8 cellular contexts compared by ENCODE assay signal in genomic region chr4:152679414-152680281, GRCh38. TPM values are rescaled to one million over a fixed set of nuclear protein-coding genes. Genes with fewer than 3 reads are reported as not detected.
DNase-seq lines count a peak whose midpoint lies in the region; ATAC-seq and TF ChIP-seq lines count a peak whose summit lies in the region.

TSS of gene TMEM154 (minus strand) at chr4:152679997. CDS start at chr4:152679933, 64 bp downstream.

- H3K4me3 ChIP-seq in SK-N-SH (ENCODE audit: low read depth in 2 of 2, low read length in 1 of 2) (peak within 1 kb of the TSS; percentile 53 to 56), cardiac muscle cell (peak within 1 kb of the TSS; percentile 25)

- TF ChIP-seq CTCF in SK-N-SH (IDR thresholded peaks at IDR 0.05) (no peak), cardiac muscle cell (IDR thresholded peaks at IDR 0.05; ENCODE audit: low read depth, low read length) (no peak), type B pancreatic cell (conservative IDR thresholded peaks at IDR 0.05) (no peak)

- peak within 1 kb of the TSS; percentile 93 for H2AFZ ChIP-seq in SK-N-SH (ENCODE audit: low read depth)

- H3K79me2 ChIP-seq in SK-N-SH (ENCODE audit: insufficient read depth), result no peaks in the 10 kb centered on the region

- peak within 1 kb of the TSS; percentile 61; the same call in 1 of the 2 replicates for H3K9ac ChIP-seq in SK-N-SH

- H3F3A ChIP-seq in SK-N-SH (replicated peaks; ENCODE audit: insufficient read depth), result peaks cover 14% of the 10 kb centered on the region

- intact Hi-C loops in posterior cingulate gyrus (cut with DNase I), result no loop called here

- H3K9me2 ChIP-seq in SK-N-SH, result no peaks in the 10 kb centered on the region

- ATAC-seq in GM19397 (IDR thresholded peaks at IDR 0.05; ENCODE audit: unreplicated experiment), result peak; percentile 71
- peak; percentile 34 for ATAC-seq in HG03558 (IDR thresholded peaks at IDR 0.05; ENCODE audit: extremely low read depth, unreplicated experiment)

- H4K20me1 ChIP-seq in SK-N-SH (ENCODE audit: insufficient read depth), result no peaks in the 10 kb centered on the region

- H3K36me3 ChIP-seq in SK-N-SH (replicated peaks in 1 of 2; ENCODE audit: control insufficient read depth in 1 of 2, insufficient read depth in 2 of 2, low read length in 1 of 2) (no peaks in the 10 kb centered on the region), cardiac muscle cell (no peaks in the 10 kb centered on the region)

- POLR2A ChIA-PET in SK-N-SH (lab: Yijun Ruan, JAX), result no interaction called here

- peaks cover 52% of the 10 kb centered on the region for H3K4me1 Mint-ChIP-seq in activated naive CD4-positive, alpha-beta T cell treated with anti-CD3 and anti-CD28 coated beads, Interleukin-2, amount 50 U/mL, for 24 hours
- H3K4me1 Mint-ChIP-seq in type B pancreatic cell (ENCODE audit: unreplicated experiment), result peaks cover 17% of the 10 kb centered on the region

- H3K27me3 ChIP-seq in SK-N-SH (ENCODE audit: insufficient read depth) (no peaks in the 10 kb centered on the region), cardiac muscle cell (peaks cover 49% of the 10 kb centered on the region)

- no peaks in the 10 kb centered on the region for H3K9me3 Mint-ChIP-seq in activated naive CD4-positive, alpha-beta T cell treated with anti-CD3 and anti-CD28 coated beads, Interleukin-2, amount 50 U/mL, for 24 hours
- H3K9me3 Mint-ChIP-seq in type B pancreatic cell, result no peaks in the 10 kb centered on the region

- H3K27ac Mint-ChIP-seq in activated naive CD4-positive, alpha-beta T cell treated with anti-CD3 and anti-CD28 coated beads, Interleukin-2, amount 50 U/mL, for 24 hours, result peak within 1 kb of the TSS; percentile 71
- peak within 1 kb of the TSS; percentile 90 for H3K27ac Mint-ChIP-seq in type B pancreatic cell

- H3K27ac ChIP-seq in SK-N-SH (ENCODE audit: low read depth in 2 of 2, low read length in 1 of 2) (peak within 1 kb of the TSS; percentile 28 to 31; a peak in 2 of 4 replicates), cardiac muscle cell (no peak within 1 kb of the TSS)

- WGBS in SK-N-SH (ENCODE audit: low lambda C conversion rate), result 47% methylated on average over 15 of the region's 32 CpGs

- peak within 1 kb of the TSS; percentile 95 for H3K4me3 Mint-ChIP-seq in activated naive CD4-positive, alpha-beta T cell treated with anti-CD3 and anti-CD28 coated beads, Interleukin-2, amount 50 U/mL, for 24 hours
- peak within 1 kb of the TSS; percentile 91 for H3K4me3 Mint-ChIP-seq in type B pancreatic cell

- no peak for TF ChIP-seq EP300 in SK-N-SH (IDR thresholded peaks at IDR 0.05; ENCODE audit: borderline replicate concordance in 1 of 2, low read depth in 1 of 2, low read length in 1 of 2)

- H3K9me3 ChIP-seq in SK-N-SH (no peaks in the 10 kb centered on the region), cardiac muscle cell (ENCODE audit: low read depth) (no peaks in the 10 kb centered on the region)

- no peaks in the 10 kb centered on the region for H3K27me3 Mint-ChIP-seq in activated naive CD4-positive, alpha-beta T cell treated with anti-CD3 and anti-CD28 coated beads, Interleukin-2, amount 50 U/mL, for 24 hours
- peaks cover 18% of the 10 kb centered on the region for H3K27me3 Mint-ChIP-seq in type B pancreatic cell

- H3K4me1 ChIP-seq in SK-N-SH (ENCODE audit: control insufficient read depth in 1 of 2, insufficient read depth in 2 of 2, low read depth in 1 of 2, low read length in 1 of 2) (peaks cover 8 to 10% of the 10 kb centered on the region in 2 experiments; a peak in 3 of 4 replicates), cardiac muscle cell (ENCODE audit: low read depth) (peaks cover 22% of the 10 kb centered on the region)

- peaks cover 3% of the 10 kb centered on the region for H3K36me3 Mint-ChIP-seq in activated naive CD4-positive, alpha-beta T cell treated with anti-CD3 and anti-CD28 coated beads, Interleukin-2, amount 50 U/mL, for 24 hours
- H3K36me3 Mint-ChIP-seq in type B pancreatic cell, result no peaks in the 10 kb centered on the region

- DNase-seq in COLO668 (lab: John Stamatoyannopoulos, UW; ENCODE audit: unreplicated experiment) (peak; percentile 71), SK-N-SH (peak; percentile 78), cardiac muscle cell (ENCODE audit: low read depth in 1 of 2, low spot score in 1 of 2) (peak; percentile 63 to 91), posterior cingulate gyrus (peak; percentile 34 to 95 (median 57)), type B pancreatic cell (ENCODE audit: extremely low spot score, unreplicated experiment) (peak; percentile 78)

- peak within 1 kb of the TSS; percentile 84 for H3K4me2 ChIP-seq in SK-N-SH

- no peak for TF ChIP-seq RAD21 in SK-N-SH (IDR thresholded peaks at IDR 0.05; ENCODE audit: low read length)

- CTCF ChIA-PET in SK-N-SH (lab: Yijun Ruan, JAX), result interaction anchor here (0.6 to 2.4 kb wide), 6 partner anchors 35 to 464 kb away, joined by 3 to 8 read pairs (median 4); no protein-coding TSS in a partner anchor

TF ChIP-seq in SK-N-SH, 30 proteins besides CTCF, POLR2A, EP300 and RAD21:
- TF ChIP-seq MAX (IDR thresholded peaks at IDR 0.05; ENCODE audit: low read depth), result peak; percentile 75
- TF ChIP-seq ELF1 (IDR thresholded peaks at IDR 0.05), result 0 out of 2 replicates have a peak, but pooled peaks have one; percentile 23
- TF ChIP-seq TAF1 (IDR thresholded peaks at IDR 0.05; ENCODE audit: borderline replicate concordance, low read depth, low read length), result 0 out of 2 replicates have a peak, but pooled peaks have one; percentile 10
- peak; percentile 46 for TF ChIP-seq NRF1 (IDR thresholded peaks at IDR 0.05; ENCODE audit: low read depth, low read length)
- TF ChIP-seq RXRA (IDR thresholded peaks at IDR 0.05; ENCODE audit: borderline replicate concordance, low read depth), result no peak
- TF ChIP-seq NFIC (IDR thresholded peaks at IDR 0.05; ENCODE audit: borderline replicate concordance), result no peak
- TF ChIP-seq GABPA (IDR thresholded peaks at IDR 0.05; ENCODE audit: low read depth), result peak; percentile 41
- TF ChIP-seq MEF2A (IDR thresholded peaks at IDR 0.05; ENCODE audit: borderline replicate concordance, low read depth), result no peak
- TF ChIP-seq FOXJ3 (CRISPR knock-in tag; IDR thresholded peaks at IDR 0.05), result no peak
- TF ChIP-seq PBX3 (IDR thresholded peaks at IDR 0.05), result no peak
- no peak for TF ChIP-seq MXI1 (IDR thresholded peaks at IDR 0.05; ENCODE audit: low read depth, low read length)

RNA-seq across cellular contexts. Expression of gene TMEM154, which starts in this region (rescaled TPM):
- polyA plus RNA-seq in SK-N-SH (2012; rRNA removed) (0.58 and 0.62 TPM in 2 replicates), cardiac muscle cell (0.21 and 1.0 TPM in 2 replicates)
- polyA plus RNA-seq in SK-N-SH (2012; cell fraction: cytosol; rRNA removed), result 0.58 and 0.67 TPM in 2 replicates
- 0.46 and 0.86 TPM in 2 replicates for polyA plus RNA-seq in SK-N-SH (2012; cell fraction: nucleus; rRNA removed)
- total RNA-seq in cardiac muscle cell (0.12 and 0.67 TPM in 2 replicates), type B pancreatic cell (ENCODE audit: low replicate concordance) (11.1 and 70.9 TPM in 2 replicates)

Comparison
In these comparisons a context has a peak if more than half of its experiments do, and no peak if none do; other contexts are left out.
1. Peak in DNase-seq, H3K4me3 ChIP-seq, H3K27ac ChIP-seq, H3K9ac ChIP-seq and H3K4me2 ChIP-seq in SK-N-SH; RNA of the gene not detected or under 1 TPM.